Comparison of ENCODE assay signal across 9 cellular contexts in the genomic region with DNA sequence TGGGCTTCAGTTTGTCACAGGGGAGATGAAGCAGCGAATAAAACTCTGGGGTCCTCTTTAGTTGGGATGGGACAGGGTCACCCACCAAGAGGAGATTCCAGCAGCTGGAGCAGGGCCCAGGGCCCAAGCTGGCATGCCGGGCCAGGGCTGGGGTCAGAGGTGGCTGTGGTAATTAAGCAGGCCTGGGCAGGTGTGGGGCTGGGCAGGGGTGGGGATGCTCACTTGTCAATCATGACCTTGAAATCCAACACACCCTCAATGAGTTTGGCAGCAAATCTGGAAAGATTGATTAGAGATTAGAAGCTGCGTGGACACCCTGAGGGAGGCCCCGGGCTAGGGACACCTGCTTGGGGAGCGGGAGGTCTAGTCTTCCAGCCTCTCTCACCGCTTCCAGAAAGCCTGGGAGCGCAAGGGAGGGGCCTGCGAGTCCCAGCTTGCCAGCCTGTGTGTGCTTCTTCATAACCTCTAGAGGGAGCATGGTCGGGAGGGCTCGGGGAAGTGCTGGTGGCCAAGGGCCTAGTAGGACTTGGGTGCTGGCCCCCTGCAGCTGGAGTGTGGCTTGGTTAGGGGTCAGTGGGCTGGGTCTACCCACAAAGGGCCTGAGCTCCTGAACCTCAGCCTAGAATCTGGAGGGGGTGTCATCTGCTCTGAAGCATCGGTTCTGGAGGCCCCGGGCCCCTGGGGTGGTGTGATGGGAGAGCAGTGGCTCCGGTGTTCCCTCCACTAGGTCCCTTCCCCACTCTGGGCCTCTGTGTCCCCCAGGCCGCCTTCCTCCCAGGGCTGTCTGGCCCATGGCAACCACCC. TPM values are rescaled to one million over a fixed set of nuclear protein-coding genes. Genes with fewer than 3 reads are reported as not detected.
DNase-seq lines count a peak whose midpoint lies in the region; ATAC-seq and TF ChIP-seq lines count a peak whose summit lies in the region.
"Had no signal": no experiment of that assay in that cellular context is flagged by ENCODE, and none has a peak within 500 bp of the region (broad histone marks: within the 10 kb centered on the region; RNA-seq: fewer than 3 reads in every experiment).

No MANE protein-coding gene starts in this region.

- H3K9me3 ChIP-seq in DND-41 (ENCODE audit: insufficient read depth, low read length, severe bottlenecking) (no peaks in the 10 kb centered on the region), RWPE2 (ENCODE audit: severe bottlenecking) (no peaks in the 10 kb centered on the region)
- H3K9me3 ChIP-seq in naive thymus-derived CD4-positive, alpha-beta T cell (ENCODE audit: control insufficient read depth in 2 of 3, low read length in 3 of 3) = no peaks in the 10 kb centered on the region

- no peak overlapping the region for H2AFZ ChIP-seq in DND-41 (ENCODE audit: low read depth, low read length)

- intact Hi-C loops in naive thymus-derived CD4-positive, alpha-beta T cell (cut with micrococcal nuclease) = no loop called here

- H3K4me2 ChIP-seq in DND-41 (ENCODE audit: insufficient read depth, low read length) = no peak overlapping the region

- H3K27me3 Mint-ChIP-seq in naive thymus-derived CD4-positive, alpha-beta T cell = no peaks in the 10 kb centered on the region
- H3K27me3 Mint-ChIP-seq: natural killer cell treated with Interleukin-12 subunit alpha and Interleukin-12 subunit beta and Interleukin-15 and Interleukin-18, amount 100 ng/mL, for 72 hours; T-cell had no signal

- no peaks in the 10 kb centered on the region for H3K79me2 ChIP-seq in DND-41 (ENCODE audit: insufficient read depth, low read length)

- H3K27ac Mint-ChIP-seq in naive thymus-derived CD4-positive, alpha-beta T cell = no peak overlapping the region
- H3K27ac Mint-ChIP-seq: natural killer cell treated with Interleukin-12 subunit alpha and Interleukin-12 subunit beta and Interleukin-15 and Interleukin-18, amount 100 ng/mL, for 72 hours had no signal

- no peaks in the 10 kb centered on the region for H4K20me1 ChIP-seq in DND-41 (ENCODE audit: insufficient read depth, low read length)

- no peak overlapping the region for H3K4me3 Mint-ChIP-seq in naive thymus-derived CD4-positive, alpha-beta T cell
- H3K4me3 Mint-ChIP-seq: natural killer cell treated with Interleukin-12 subunit alpha and Interleukin-12 subunit beta and Interleukin-15 and Interleukin-18, amount 100 ng/mL, for 72 hours; T-cell had no signal

- ATAC-seq in DND-41 (ENCODE audit: insufficient read depth, low read depth) (peak; percentile 85), RWPE2 (ENCODE audit: low read depth) (peak; percentile 92), GM21786 (IDR thresholded peaks at IDR 0.05; ENCODE audit: unreplicated experiment) (no peak), GM21390 (IDR thresholded peaks at IDR 0.05; ENCODE audit: unreplicated experiment) (no peak)
- ATAC-seq in naive thymus-derived CD4-positive, alpha-beta T cell = peak; percentile 60

- no peaks in the 10 kb centered on the region for H3K36me3 ChIP-seq in DND-41 (ENCODE audit: insufficient read depth, low read length)
- H3K36me3 ChIP-seq in RWPE2 (ENCODE audit: low read depth) = no peaks in the 10 kb centered on the region
- peaks cover 0 to 6% (median 0%) of the 10 kb centered on the region in 3 experiments for H3K36me3 ChIP-seq in naive thymus-derived CD4-positive, alpha-beta T cell (ENCODE audit: control insufficient read depth in 2 of 3, insufficient read depth in 3 of 3, low read length in 3 of 3)

- H3K4me1 ChIP-seq in DND-41 (ENCODE audit: insufficient read depth, low read length) (no peaks in the 10 kb centered on the region), RWPE2 (ENCODE audit: insufficient read depth, poor library complexity, severe bottlenecking) (peaks cover 5% of the 10 kb centered on the region)
- H3K4me1 ChIP-seq in naive thymus-derived CD4-positive, alpha-beta T cell (ENCODE audit: control insufficient read depth in 2 of 2, insufficient read depth in 2 of 2, low read length in 2 of 2) = no peaks in the 10 kb centered on the region

- POLR2A ChIA-PET in naive thymus-derived CD4-positive, alpha-beta T cell (lab: Charles Lee) = no interaction called here

- peaks cover 0 to 2% (median 0%) of the 10 kb centered on the region in 5 donors for H3K36me3 Mint-ChIP-seq in naive thymus-derived CD4-positive, alpha-beta T cell
- H3K36me3 Mint-ChIP-seq: natural killer cell treated with Interleukin-12 subunit alpha and Interleukin-12 subunit beta and Interleukin-15 and Interleukin-18, amount 100 ng/mL, for 72 hours had no signal

- no peak overlapping the region for H3K27ac ChIP-seq in DND-41 (ENCODE audit: low read length)
- H3K27ac ChIP-seq in RWPE2 (ENCODE audit: poor library complexity, severe bottlenecking) = no peak overlapping the region
- H3K27ac ChIP-seq in naive thymus-derived CD4-positive, alpha-beta T cell (ENCODE audit: low read depth, low read length) = no peak overlapping the region

- CTCF ChIA-PET in naive thymus-derived CD4-positive, alpha-beta T cell (lab: Charles Lee) = no interaction called here

- H3K4me3 ChIP-seq in DND-41 (ENCODE audit: low read depth in 1 of 2, low read length in 2 of 2) (no peak overlapping the region), RWPE2 (ENCODE audit: severe bottlenecking) (no peak overlapping the region), epithelial cell of proximal tubule (ENCODE audit: low read depth, low read length) (no peak overlapping the region)
- no peak overlapping the region for H3K4me3 ChIP-seq in naive thymus-derived CD4-positive, alpha-beta T cell (ENCODE audit: low read length)

- no peaks in the 10 kb centered on the region for H3K27me3 ChIP-seq in DND-41 (ENCODE audit: insufficient read depth, low read length, poor library complexity)
- no peaks in the 10 kb centered on the region for H3K27me3 ChIP-seq in RWPE2 (ENCODE audit: insufficient read depth, poor library complexity, severe bottlenecking)
- H3K27me3 ChIP-seq in naive thymus-derived CD4-positive, alpha-beta T cell (ENCODE audit: control insufficient read depth in 2 of 2, insufficient read depth in 2 of 2, low read length in 2 of 2) = no peaks in the 10 kb centered on the region

- H3K9me3 Mint-ChIP-seq in naive thymus-derived CD4-positive, alpha-beta T cell = no peaks in the 10 kb centered on the region
- H3K9me3 Mint-ChIP-seq: natural killer cell treated with Interleukin-12 subunit alpha and Interleukin-12 subunit beta and Interleukin-15 and Interleukin-18, amount 100 ng/mL, for 72 hours; T-cell had no signal

- peak; percentile 57 for TF ChIP-seq CTCF in DND-41 (IDR thresholded peaks at IDR 0.05; ENCODE audit: borderline replicate concordance, extremely low read depth, low read length, poor library complexity, severe bottlenecking)
- peak; percentile 70 for TF ChIP-seq CTCF in RWPE2 (IDR thresholded peaks at IDR 0.05; ENCODE audit: poor library complexity, severe bottlenecking)
- peak; percentile 56 for TF ChIP-seq CTCF in epithelial cell of proximal tubule (conservative IDR thresholded peaks at IDR 0.05; ENCODE audit: low read depth, low read length)

- DNase-seq in DND-41 (peak; percentile 39), HT1080 (ENCODE audit: low read depth) (peak; percentile 36), RWPE2 (ENCODE audit: low spot score) (no peak), epithelial cell of proximal tubule (ENCODE audit: low read depth) (no peak)
- no peak for DNase-seq in naive thymus-derived CD4-positive, alpha-beta T cell

- peaks cover 0 to 4% (median 0%) of the 10 kb centered on the region in 7 donors for H3K4me1 Mint-ChIP-seq in naive thymus-derived CD4-positive, alpha-beta T cell
- H3K4me1 Mint-ChIP-seq: T-cell had no signal

- no peak overlapping the region for H3K9ac ChIP-seq in DND-41 (ENCODE audit: low read depth, low read length)

RNA-seq across cellular contexts. Expression of gene CRAT, which starts 7.6 kb away (rescaled TPM):
- total RNA-seq in HT1080 (2014; rRNA removed; shearing (Covaris generic)) = 13.4 and 18.4 TPM in 2 replicates
- 26.5 and 32.5 TPM in 2 replicates for polyA plus RNA-seq in HT1080 (2015; cell fraction: cytosol; rRNA removed)
- 28.3 and 29.7 TPM in 2 replicates for polyA plus RNA-seq in HT1080 (2015; cell fraction: nucleus; rRNA removed)
- 27.5 TPM in 2 replicates for total RNA-seq in epithelial cell of proximal tubule
- total RNA-seq in naive thymus-derived CD4-positive, alpha-beta T cell = 10 to 100 TPM in 4 of 5 experiments, 1 to 10 TPM in 1; 7.2 to 15.6 (median 11.4) TPM
- polyA plus RNA-seq in naive thymus-derived CD4-positive, alpha-beta T cell = 10 to 100 TPM; 10.7 to 20.1 TPM

RNA-seq across cellular contexts. Expression of gene PTPA, which starts 8.2 kb away (rescaled TPM):
- 167 and 214 TPM in 2 replicates for total RNA-seq in HT1080 (2014; rRNA removed; shearing (Covaris generic))
- 110 and 122 TPM in 2 replicates for polyA plus RNA-seq in HT1080 (2015; cell fraction: cytosol; rRNA removed)
- 102 and 120 TPM in 2 replicates for polyA plus RNA-seq in HT1080 (2015; cell fraction: nucleus; rRNA removed)
- 184 and 220 TPM in 2 replicates for total RNA-seq in epithelial cell of proximal tubule
- total RNA-seq in naive thymus-derived CD4-positive, alpha-beta T cell = 100 to 1,000 TPM in 1 of 5 experiments, 10 to 100 TPM in 4; 45.0 to 110 (median 52.3) TPM
- 10 to 100 TPM; 12.6 to 13.8 TPM for polyA plus RNA-seq in naive thymus-derived CD4-positive, alpha-beta T cell

RNA-seq across cellular contexts. Expression of gene DOLPP1, which starts 22.1 kb away (rescaled TPM):
- 20.5 and 23.8 TPM in 2 replicates for total RNA-seq in HT1080 (2014; rRNA removed; shearing (Covaris generic))
- 15.6 and 16.6 TPM in 2 replicates for polyA plus RNA-seq in HT1080 (2015; cell fraction: cytosol; rRNA removed)
- 17.9 and 19.5 TPM in 2 replicates for polyA plus RNA-seq in HT1080 (2015; cell fraction: nucleus; rRNA removed)
- 12.7 and 23.1 TPM in 2 replicates for total RNA-seq in epithelial cell of proximal tubule
- total RNA-seq in naive thymus-derived CD4-positive, alpha-beta T cell = 10 to 100 TPM in 3 of 5 experiments, 1 to 10 TPM in 2; 5.7 to 17.1 (median 11.9) TPM
- polyA plus RNA-seq in naive thymus-derived CD4-positive, alpha-beta T cell = 10 to 100 TPM; 10.5 to 12.3 TPM

Comparison
In these comparisons a context has a peak if more than half of its experiments do, and no peak if none do; other contexts are left out.
1. ATAC-seq: peak in DND-41 (single experiment), RWPE2 (single experiment) and naive thymus-derived CD4-positive, alpha-beta T cell (single experiment); none in GM21786 (single experiment) and GM21390 (single experiment).
2. DNase-seq: peak in DND-41 (single experiment) and HT1080 (single experiment); none in RWPE2 (single experiment), epithelial cell of proximal tubule (single experiment) and naive thymus-derived CD4-positive, alpha-beta T cell (0 of 9).
3. Peak in every context shown above with its lines, with median percentiles within 50 percentile points of each other: CTCF ChIP-seq.